Comparison of ENCODE assay signal across 1 cellular context in the genomic region with DNA sequence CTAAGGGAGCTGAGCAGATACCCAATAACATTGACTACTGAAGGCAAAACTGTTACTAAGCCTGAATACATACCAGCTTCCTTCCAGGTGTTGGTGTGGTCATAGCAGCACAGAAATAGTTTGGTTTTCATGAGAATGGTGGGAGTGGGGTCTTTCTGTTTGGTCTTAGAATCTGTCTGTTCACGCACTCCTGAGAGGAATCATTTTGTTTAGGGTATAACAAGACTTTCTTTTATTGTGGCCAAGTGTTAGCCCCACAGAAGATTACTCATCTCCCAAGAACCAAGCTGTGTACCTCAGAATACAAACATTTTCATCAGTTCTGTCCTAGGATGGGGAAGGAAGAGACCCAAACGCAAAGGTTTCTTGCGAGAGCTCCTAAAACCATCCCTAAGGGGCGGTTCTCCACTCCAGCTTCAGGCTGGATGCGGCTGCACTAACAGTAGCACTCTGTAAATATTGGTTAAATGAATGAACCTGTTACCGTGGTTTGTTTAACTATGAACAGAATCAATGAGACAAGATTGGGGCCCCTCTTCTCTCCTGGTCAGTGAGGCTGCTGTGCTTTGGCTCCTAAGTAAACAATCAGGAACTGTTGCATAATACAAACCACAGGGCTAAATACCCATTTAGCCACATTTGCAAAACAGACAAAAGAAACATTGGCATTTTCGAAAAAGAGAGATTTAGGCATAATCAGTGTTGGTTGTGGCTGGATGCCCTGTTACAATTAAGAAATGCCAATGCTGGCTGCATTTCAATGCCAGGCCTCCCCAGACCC.
TF ChIP-seq lines count a peak whose summit lies in the region.

No MANE protein-coding gene starts in this region.

TF ChIP-seq in H1, 55 proteins besides CTCF, POLR2A, EP300 and RAD21:
- TF ChIP-seq CEBPB (IDR thresholded peaks at IDR 0.05; ENCODE audit: low read depth, low read length): peak; percentile 72
- no peak for TF ChIP-seq POLR2AphosphoS5 (IDR thresholded peaks at IDR 0.05; ENCODE audit: low read depth, low read length)
